Comparison of ENCODE assay signal across 1 cellular context in genomic region chr17:42179911-42180410, GRCh38.
A peak's percentile ranks its signal among the peaks of the same experiment; 100 is the strongest.
TF ChIP-seq lines count a peak whose summit lies in the region.

No MANE protein-coding gene starts in this region.

TF ChIP-seq in HepG2, 621 proteins besides CTCF, POLR2A, EP300 and RAD21 (continued from another document and continues in another):
- TF ChIP-seq ZNF563 (CRISPR knock-in tag; IDR thresholded peaks at IDR 0.05) = peak; percentile 92
- no peak for TF ChIP-seq HNRNPH1 (optimal IDR thresholded peaks at IDR 0.05; ENCODE audit: low read depth, low read length)
- 0 out of 2 replicates have a peak, but pooled peaks have one; percentile 23 for TF ChIP-seq ZNF609 (CRISPR knock-in tag; IDR thresholded peaks at IDR 0.05; ENCODE audit: borderline replicate concordance)
- no peak for TF ChIP-seq FOSL1 (CRISPR knock-in tag; IDR thresholded peaks at IDR 0.05; ENCODE audit: borderline replicate concordance)
- TF ChIP-seq ZNF670 (CRISPR knock-in tag; IDR thresholded peaks at IDR 0.05; ENCODE audit: borderline replicate concordance) = no peak; the same call in 1 of the 2 replicates
- TF ChIP-seq, protein P1, sequence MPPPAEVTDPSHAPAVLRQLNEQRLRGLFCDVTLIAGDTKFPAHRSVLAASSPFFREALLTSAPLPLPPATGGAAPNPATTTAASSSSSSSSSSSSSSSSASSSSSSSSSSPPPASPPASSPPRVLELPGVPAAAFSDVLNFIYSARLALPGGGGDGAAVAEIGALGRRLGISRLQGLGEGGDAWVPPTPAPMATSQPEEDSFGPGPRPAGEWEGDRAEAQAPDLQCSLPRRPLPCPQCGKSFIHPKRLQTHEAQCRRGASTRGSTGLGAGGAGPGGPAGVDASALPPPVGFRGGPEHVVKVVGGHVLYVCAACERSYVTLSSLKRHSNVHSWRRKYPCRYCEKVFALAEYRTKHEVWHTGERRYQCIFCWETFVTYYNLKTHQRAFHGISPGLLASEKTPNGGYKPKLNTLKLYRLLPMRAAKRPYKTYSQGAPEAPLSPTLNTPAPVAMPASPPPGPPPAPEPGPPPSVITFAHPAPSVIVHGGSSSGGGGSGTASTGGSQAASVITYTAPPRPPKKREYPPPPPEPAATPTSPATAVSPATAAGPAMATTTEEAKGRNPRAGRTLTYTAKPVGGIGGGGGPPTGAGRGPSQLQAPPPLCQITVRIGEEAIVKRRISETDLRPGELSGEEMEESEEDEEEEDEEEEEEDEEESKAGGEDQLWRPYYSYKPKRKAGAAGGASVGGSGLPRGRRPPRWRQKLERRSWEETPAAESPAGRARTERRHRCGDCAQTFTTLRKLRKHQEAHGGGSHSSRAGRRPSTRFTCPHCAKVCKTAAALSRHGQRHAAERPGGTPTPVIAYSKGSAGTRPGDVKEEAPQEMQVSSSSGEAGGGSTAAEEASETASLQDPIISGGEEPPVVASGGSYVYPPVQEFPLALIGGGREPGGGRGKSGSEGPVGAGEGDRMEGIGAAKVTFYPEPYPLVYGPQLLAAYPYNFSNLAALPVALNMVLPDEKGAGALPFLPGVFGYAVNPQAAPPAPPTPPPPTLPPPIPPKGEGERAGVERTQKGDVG (CRISPR knock-in tag; IDR thresholded peaks at IDR 0.05; ENCODE audit: borderline replicate concordance) = no peak
- peak; percentile 81; the same call in 1 of the 2 replicates for TF ChIP-seq TEF (CRISPR knock-in tag; IDR thresholded peaks at IDR 0.05)
- TF ChIP-seq ZNF672 (CRISPR knock-in tag; IDR thresholded peaks at IDR 0.05) = no peak
- no peak for TF ChIP-seq ZNF296 (CRISPR knock-in tag; conservative IDR thresholded peaks at IDR 0.05)
- no peak for TF ChIP-seq DR1 (CRISPR knock-in tag; IDR thresholded peaks at IDR 0.05)
- peak; percentile 73; the same call in 1 of the 2 replicates for TF ChIP-seq ZNF329 (CRISPR knock-in tag; IDR thresholded peaks at IDR 0.05; ENCODE audit: low read depth)
- peak; percentile 84 for TF ChIP-seq TEAD3 (CRISPR knock-in tag; optimal IDR thresholded peaks at IDR 0.05; ENCODE audit: borderline replicate concordance)
- TF ChIP-seq KDM1A (CRISPR knock-in tag; IDR thresholded peaks at IDR 0.05) = peak; percentile 52; the same call in 1 of the 2 replicates
- TF ChIP-seq BRCA1 (CRISPR knock-in tag; IDR thresholded peaks at IDR 0.05) = peak; percentile 97
- peak; percentile 51; the same call in 1 of the 2 replicates for TF ChIP-seq ZNF710 (CRISPR knock-in tag; IDR thresholded peaks at IDR 0.05; ENCODE audit: borderline replicate concordance)
- no peak for TF ChIP-seq PAF1 (CRISPR knock-in tag; IDR thresholded peaks at IDR 0.05)
- TF ChIP-seq SMAD9 (CRISPR knock-in tag; IDR thresholded peaks at IDR 0.05) = peak; percentile 83; the same call in 1 of the 2 replicates
- TF ChIP-seq ZNF605 (CRISPR knock-in tag; IDR thresholded peaks at IDR 0.05) = peak; percentile 80; the same call in 1 of the 2 replicates
- peak; percentile 76 for TF ChIP-seq ONECUT2 (CRISPR knock-in tag; IDR thresholded peaks at IDR 0.05)
- TF ChIP-seq FIP1L1 (IDR thresholded peaks at IDR 0.05; ENCODE audit: borderline replicate concordance, insufficient read depth, low read depth, low read length) = no peak
- TF ChIP-seq PBX3 (CRISPR knock-in tag; IDR thresholded peaks at IDR 0.05; ENCODE audit: borderline replicate concordance) = peak; percentile 94
- TF ChIP-seq ZNF703 (CRISPR knock-in tag; IDR thresholded peaks at IDR 0.05; ENCODE audit: borderline replicate concordance) = no peak
- no peak for TF ChIP-seq HNF4G (IDR thresholded peaks at IDR 0.05; ENCODE audit: borderline replicate concordance, low read depth, low read length)
- no peak for TF ChIP-seq HNF4G (CRISPR knock-in tag; IDR thresholded peaks at IDR 0.05; ENCODE audit: borderline replicate concordance, low read depth)
- TF ChIP-seq REPIN1 (CRISPR knock-in tag; IDR thresholded peaks at IDR 0.05; ENCODE audit: borderline replicate concordance, low read depth) = peak; percentile 47; the same call in 1 of the 2 replicates
- TF ChIP-seq ZNF432 (CRISPR knock-in tag; IDR thresholded peaks at IDR 0.05; ENCODE audit: borderline replicate concordance) = 0 out of 2 replicates have a peak, but pooled peaks have one; percentile 5
- TF ChIP-seq KLF9 (CRISPR knock-in tag; IDR thresholded peaks at IDR 0.05; ENCODE audit: low read depth) = peak; percentile 74; the same call in 1 of the 2 replicates
- TF ChIP-seq SNAPC2 (CRISPR knock-in tag; IDR thresholded peaks at IDR 0.05) = no peak
- TF ChIP-seq PTBP1 (IDR thresholded peaks at IDR 0.05; ENCODE audit: low read depth, low read length, poor library complexity, severe bottlenecking) = peak; percentile 14
- peak; percentile 99 for TF ChIP-seq MIER2 (CRISPR knock-in tag; IDR thresholded peaks at IDR 0.05)
- no peak for TF ChIP-seq SP2 (CRISPR knock-in tag; IDR thresholded peaks at IDR 0.05)
- TF ChIP-seq CC2D1A (CRISPR knock-in tag; IDR thresholded peaks at IDR 0.05) = no peak
- TF ChIP-seq CREM (IDR thresholded peaks at IDR 0.05) = no peak
- TF ChIP-seq CREM (CRISPR knock-in tag; IDR thresholded peaks at IDR 0.05) = no peak
- TF ChIP-seq KDM2A (CRISPR knock-in tag; IDR thresholded peaks at IDR 0.05; ENCODE audit: borderline replicate concordance, low read depth) = peak; percentile 82; the same call in 1 of the 2 replicates
- peak; percentile 92; the same call in 1 of the 2 replicates for TF ChIP-seq ZSCAN12 (CRISPR knock-in tag; IDR thresholded peaks at IDR 0.05)
- TF ChIP-seq ISX (CRISPR knock-in tag; conservative IDR thresholded peaks at IDR 0.05) = peak; percentile 93
- TF ChIP-seq NFYC (CRISPR knock-in tag; IDR thresholded peaks at IDR 0.05) = peak; percentile 37; the same call in 1 of the 2 replicates
- TF ChIP-seq SIN3B (IDR thresholded peaks at IDR 0.05; ENCODE audit: low read length) = no peak
- TF ChIP-seq ZBTB25 (CRISPR knock-in tag; IDR thresholded peaks at IDR 0.05) = peak; percentile 97
- no peak for TF ChIP-seq NR1H2 (CRISPR knock-in tag; IDR thresholded peaks at IDR 0.05; ENCODE audit: borderline replicate concordance, low read depth)
- TF ChIP-seq ZSCAN30 (CRISPR knock-in tag; IDR thresholded peaks at IDR 0.05) = 0 out of 2 replicates have a peak, but pooled peaks have one; percentile 35
- peak; percentile 97; the same call in 1 of the 2 replicates for TF ChIP-seq EHMT2 (IDR thresholded peaks at IDR 0.05; ENCODE audit: borderline replicate concordance, low read depth, low read length)
- TF ChIP-seq BCLAF1 (IDR thresholded peaks at IDR 0.05) = no peak
- TF ChIP-seq HNRNPL (IDR thresholded peaks at IDR 0.05; ENCODE audit: low read depth, low read length) = no peak
- peak; percentile 66 for TF ChIP-seq RXRB (CRISPR knock-in tag; IDR thresholded peaks at IDR 0.05; ENCODE audit: borderline replicate concordance)
- peak; percentile 72 for TF ChIP-seq YEATS4 (CRISPR knock-in tag; IDR thresholded peaks at IDR 0.05; ENCODE audit: borderline replicate concordance)
- TF ChIP-seq ZBTB42 (CRISPR knock-in tag; IDR thresholded peaks at IDR 0.05) = peak; percentile 75; the same call in 1 of the 2 replicates
